8 cellular contexts compared by ENCODE assay signal in the genomic region with DNA sequence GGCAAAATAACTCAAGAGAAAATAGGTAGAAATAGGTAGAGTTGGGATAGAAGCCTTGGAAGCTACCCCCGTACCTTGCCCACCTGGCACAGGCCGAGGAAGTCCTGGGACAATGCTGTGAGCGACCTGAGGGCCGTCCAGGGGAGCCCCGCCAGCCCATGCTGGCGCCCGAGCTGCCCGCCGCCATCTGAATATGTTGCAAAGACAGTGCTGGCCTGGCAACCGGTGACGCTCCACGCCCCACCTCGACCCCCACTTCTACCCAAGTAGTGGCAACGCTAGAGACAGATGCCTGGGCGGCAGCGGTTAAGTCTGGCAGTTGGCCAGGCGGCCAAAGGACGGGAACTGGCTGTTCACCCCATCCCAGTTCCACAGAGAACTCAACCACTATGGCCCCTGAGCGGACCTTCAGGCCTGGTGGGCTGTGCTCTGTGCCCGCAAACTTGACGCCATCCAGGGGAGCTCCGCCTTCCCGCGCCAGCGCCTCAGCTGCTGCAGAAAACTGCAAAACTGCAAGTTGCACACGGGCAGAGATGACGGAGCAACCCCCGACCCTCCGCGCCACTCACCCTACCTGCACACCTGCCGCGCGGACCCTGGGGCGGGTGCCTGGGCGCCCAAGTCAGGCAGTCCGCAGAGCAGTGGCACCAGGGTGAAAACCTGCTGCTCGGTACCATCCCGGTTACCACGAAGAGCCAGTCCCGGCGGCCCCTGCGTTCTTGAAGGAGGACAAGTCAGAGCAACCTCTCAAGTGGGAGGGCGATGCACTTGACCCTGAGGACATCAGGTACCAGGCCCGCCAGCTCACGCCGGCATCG.
A peak's percentile ranks its signal among the peaks of the same experiment; 100 is the strongest.
DNase-seq lines count a peak whose midpoint lies in the region; ATAC-seq, FAIRE-seq and TF ChIP-seq lines count a peak whose summit lies in the region.
"Not testable (repeated sequence)": the region's sequence is repeated elsewhere in the genome, so short reads cannot be mapped to it uniquely, and the experiment has no call there.

No MANE protein-coding gene starts in this region.

- H3K27me3 ChIP-seq in CD4-positive, alpha-beta memory T cell (ENCODE audit: insufficient read depth, low read length); GM12878 (replicated peaks in 1 of 2; ENCODE audit: control insufficient read depth in 2 of 2, insufficient read depth in 2 of 2, low read length in 1 of 2); gastroesophageal sphincter; rectal smooth muscle tissue (ENCODE audit: control insufficient read depth, insufficient read depth, low read length); suprapubic skin: not testable (repeated sequence)

- H3K4me1 Mint-ChIP-seq in CD4-positive, alpha-beta memory T cell; T-cell; activated T-cell treated with anti-CD3 and anti-CD28 coated beads, Interleukin-2, amount 50 U/mL, for 24 hours (ENCODE audit: low read depth): not testable (repeated sequence)

- H3K4me1 ChIP-seq in CD4-positive, alpha-beta memory T cell (ENCODE audit: insufficient read depth, low read length); GM12878 (ENCODE audit: control insufficient read depth, insufficient read depth, low read length); gastroesophageal sphincter; rectal smooth muscle tissue (ENCODE audit: control insufficient read depth, insufficient read depth, low read length); suprapubic skin: not testable (repeated sequence)

- TF ChIP-seq EP300 in GM12878 (IDR thresholded peaks at IDR 0.05; ENCODE audit: borderline replicate concordance in 1 of 2, control insufficient read depth in 1 of 2, low read depth in 2 of 2, low read length in 2 of 2); gastroesophageal sphincter (IDR thresholded peaks at IDR 0.05); suprapubic skin (IDR thresholded peaks at IDR 0.05): not testable (repeated sequence)

- TF ChIP-seq RAD21 in GM12878 (IDR thresholded peaks at IDR 0.05; ENCODE audit: insufficient read depth, low read depth, low read length), result not testable (repeated sequence)

- not testable (repeated sequence) for TF ChIP-seq POLR2A in GM12878 (IDR thresholded peaks at IDR 0.05; ENCODE audit: low read depth, low read length); gastroesophageal sphincter (IDR thresholded peaks at IDR 0.05); suprapubic skin (IDR thresholded peaks at IDR 0.05)

- not testable (repeated sequence) for BruUV-seq in GM12878 (replicated peaks; lab: Mats Ljungman, UMichigan)

- H3K4me2 ChIP-seq in GM12878 (ENCODE audit: control insufficient read depth, insufficient read depth), result not testable (repeated sequence)

- peak in 2 of 5 donors; percentile 14 to 38 for DNase-seq in CD4-positive, alpha-beta memory T cell
- peak in 5 of 34 experiments; percentile 2 to 12 (median 8) for DNase-seq in T-cell
- DNase-seq in activated T-cell treated with anti-CD3 and anti-CD28 coated beads, Interleukin-2, amount 50 U/mL, for 24 hours, result peak; percentile 46
- not testable (repeated sequence) for DNase-seq in GM12878 (ENCODE audit: low read depth, low spot score)
- peak; percentile 0 for DNase-seq in medulla oblongata (ENCODE audit: extremely low spot score)
- peak in 1 of 2 donors; percentile 40 for DNase-seq in suprapubic skin (ENCODE audit: low spot score in 2 of 2)

- SMC1A ChIA-PET in GM12878 (lab: Charles Lee; ENCODE audit: uncharacterized antibody, unreplicated experiment), result not testable (repeated sequence)

- intact Hi-C loops in CD4-positive, alpha-beta memory T cell (cut with micrococcal nuclease); GM12878 (cut with micrococcal nuclease; ENCODE audit: unreplicated experiment): not testable (repeated sequence)

- 53% methylated on average over 17 of the region's 47 CpGs for WGBS in GM12878 (ENCODE audit: insufficient coverage, insufficient replicate concordance, low lambda C conversion rate, missing lambda C conversion rate)
- WGBS in gastroesophageal sphincter (ENCODE audit: low coverage in 1 of 2), 2 donors, result no CpG with 5 or more reads among the region's 47 CpGs
- WGBS in suprapubic skin, result no CpG with 5 or more reads among the region's 47 CpGs

- not testable (repeated sequence) for H3K27me3 Mint-ChIP-seq in CD4-positive, alpha-beta memory T cell; T-cell; activated T-cell treated with anti-CD3 and anti-CD28 coated beads, Interleukin-2, amount 50 U/mL, for 24 hours

- CTCF ChIA-PET in CD4-positive, alpha-beta memory T cell (lab: Charles Lee; ENCODE audit: partially characterized antibody); T-cell (lab: Charles Lee); GM12878 (lab: Yijun Ruan, JAX): not testable (repeated sequence)

- ATAC-seq in T-cell (replicated peaks in 1 of 4); GM12878; gastroesophageal sphincter: not testable (repeated sequence)

- peak overlapping the region in 6 of 8 donors; percentile 27 to 76 (median 62) for H3K4me3 Mint-ChIP-seq in CD4-positive, alpha-beta memory T cell
- peak overlapping the region in 2 of 3 donors; percentile 69 to 70 for H3K4me3 Mint-ChIP-seq in T-cell
- peak overlapping the region; percentile 65 for H3K4me3 Mint-ChIP-seq in activated T-cell treated with anti-CD3 and anti-CD28 coated beads, Interleukin-2, amount 50 U/mL, for 24 hours

- H3K9ac ChIP-seq in GM12878 (ENCODE audit: control insufficient read depth, insufficient read depth, low read length); rectal smooth muscle tissue (ENCODE audit: low read length): not testable (repeated sequence)

- RAD21 ChIA-PET in GM12878 (lab: Charles Lee; ENCODE audit: unreplicated experiment), result not testable (repeated sequence)

- not testable (repeated sequence) for H3K9me3 ChIP-seq in CD4-positive, alpha-beta memory T cell (ENCODE audit: control insufficient read depth in 1 of 2, low read length in 2 of 2); GM12878 (replicated peaks; ENCODE audit: control insufficient read depth, insufficient read depth, low read length); gastroesophageal sphincter; suprapubic skin

- H3K4me3 ChIP-seq in CD4-positive, alpha-beta memory T cell (ENCODE audit: low read length in 2 of 2); GM12878: not testable (repeated sequence)
- H3K4me3 ChIP-seq in gastroesophageal sphincter (peak overlapping the region; percentile 32 to 45), rectal smooth muscle tissue (ENCODE audit: low read length) (peak overlapping the region; percentile 51), suprapubic skin (peak overlapping the region; percentile 37)

- H3K27ac ChIP-seq in CD4-positive, alpha-beta memory T cell (ENCODE audit: low read depth, low read length); GM12878 (ENCODE audit: control insufficient read depth, insufficient read depth); gastroesophageal sphincter; rectal smooth muscle tissue (ENCODE audit: low read depth, low read length); suprapubic skin: not testable (repeated sequence)

- TF ChIP-seq CTCF in GM12878 (IDR thresholded peaks at IDR 0.05 in 2 of 3, conservative IDR thresholded peaks at IDR 0.05 in 1 of 3; ENCODE audit: control insufficient read depth in 2 of 3, extremely low read depth in 1 of 3, insufficient read depth in 1 of 3, low read depth in 3 of 3, low read length in 3 of 3); gastroesophageal sphincter (IDR thresholded peaks at IDR 0.05); suprapubic skin (IDR thresholded peaks at IDR 0.05): not testable (repeated sequence)

- not testable (repeated sequence) for H3K79me2 ChIP-seq in GM12878 (ENCODE audit: control insufficient read depth, insufficient read depth, low read length)

- H3K9me3 Mint-ChIP-seq in CD4-positive, alpha-beta memory T cell; T-cell; activated T-cell treated with anti-CD3 and anti-CD28 coated beads, Interleukin-2, amount 50 U/mL, for 24 hours: not testable (repeated sequence)

- not testable (repeated sequence) for H3K36me3 ChIP-seq in CD4-positive, alpha-beta memory T cell (ENCODE audit: insufficient read depth, low read length); GM12878 (ENCODE audit: control insufficient read depth in 2 of 2, insufficient read depth in 2 of 2, low read length in 1 of 2); gastroesophageal sphincter; rectal smooth muscle tissue (ENCODE audit: control insufficient read depth, insufficient read depth, low read length); suprapubic skin

- POLR2A ChIA-PET in CD4-positive, alpha-beta memory T cell (lab: Charles Lee; ENCODE audit: partially characterized antibody); T-cell (lab: Charles Lee); GM12878 (lab: Charles Lee): not testable (repeated sequence)

- not testable (repeated sequence) for H3K27ac Mint-ChIP-seq in CD4-positive, alpha-beta memory T cell; T-cell; activated T-cell treated with anti-CD3 and anti-CD28 coated beads, Interleukin-2, amount 50 U/mL, for 24 hours

- not testable (repeated sequence) for FAIRE-seq in GM12878 (lab: Jason Lieb, UNC)

- not testable (repeated sequence) for H2AFZ ChIP-seq in GM12878 (ENCODE audit: control insufficient read depth, low read depth, low read length)

- not testable (repeated sequence) for H3K36me3 Mint-ChIP-seq in CD4-positive, alpha-beta memory T cell; T-cell; activated T-cell treated with anti-CD3 and anti-CD28 coated beads, Interleukin-2, amount 50 U/mL, for 24 hours (ENCODE audit: low read depth)

- in situ Hi-C loops in GM12878 (cut with MboI), result not testable (repeated sequence)

- not testable (repeated sequence) for H4K20me1 ChIP-seq in GM12878 (ENCODE audit: control insufficient read depth, insufficient read depth)

TF ChIP-seq in GM12878, 131 proteins besides CTCF, POLR2A, EP300 and RAD21:
- TF ChIP-seq RFX5 (IDR thresholded peaks at IDR 0.05; ENCODE audit: low read depth, low read length), result 0 out of 2 replicates have a peak, but pooled peaks have one; percentile 26
TF ChIP-seq in GM12878: peak in this region for 1; not testable (repeated sequence) for 130.
